ENCODE assay signal across 16 cellular contexts in the genomic region with DNA sequence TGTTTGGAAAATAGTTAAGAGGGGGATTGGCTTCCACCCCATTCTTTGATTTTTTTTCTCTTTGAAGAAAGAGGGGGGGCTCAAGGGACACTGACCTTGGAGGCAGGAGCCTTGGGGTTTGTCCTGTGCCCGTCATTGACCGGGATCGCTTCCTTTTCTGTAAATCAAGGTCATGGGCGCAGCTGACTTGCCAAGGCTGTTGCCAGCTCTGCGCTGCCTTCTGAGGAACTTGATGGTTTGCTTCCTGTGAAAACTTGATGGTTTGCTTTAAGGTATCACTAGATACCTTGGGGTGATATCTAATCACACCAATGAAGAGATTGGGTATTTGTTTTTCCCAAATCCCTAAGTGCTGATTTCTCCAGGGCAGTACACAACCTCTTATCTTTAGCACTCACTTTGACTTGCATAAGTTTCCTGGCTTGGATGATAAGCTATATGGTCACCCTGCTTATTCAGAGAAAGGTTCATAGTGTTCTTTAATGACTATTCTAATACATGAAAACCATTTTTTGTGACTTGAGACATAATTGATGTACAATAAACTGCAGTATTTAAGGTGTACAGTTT. TPM values are rescaled to one million over a fixed set of nuclear protein-coding genes. Genes with fewer than 3 reads are reported as not detected.
DNase-seq lines count a peak whose midpoint lies in the region; ATAC-seq and TF ChIP-seq lines count a peak whose summit lies in the region.
"Had no signal": no experiment of that assay in that cellular context is flagged by ENCODE, and none has a peak within 500 bp of the region (broad histone marks: within the 10 kb centered on the region; RNA-seq: fewer than 3 reads in every experiment).

No MANE protein-coding gene starts in this region.

- H3K4me1 ChIP-seq in hepatocyte (ENCODE audit: insufficient read depth) (peaks cover 11% of the 10 kb centered on the region), testis (peaks cover 20% of the 10 kb centered on the region)

- peaks cover 81% of the 10 kb centered on the region for H3K4me1 Mint-ChIP-seq in activated T-cell treated with anti-CD3 and anti-CD28 coated beads, Interleukin-2, amount 50 U/mL, for 4 hours (ENCODE audit: low read depth)
- H3K4me1 Mint-ChIP-seq in activated CD4-positive, alpha-beta memory T cell treated with anti-CD3 and anti-CD28 coated beads, Interleukin-2, amount 10 ng/mL, durations not matched to agents 7 days and 5 days = peaks cover 63% of the 10 kb centered on the region
- H3K4me1 Mint-ChIP-seq: nephron progenitor cell had no signal

- H3K27ac ChIP-seq in hepatocyte (peak overlapping the region; percentile 41), testis (peak overlapping the region; percentile 36 to 48)
- H3K27ac ChIP-seq: upper lobe of right lung had no signal

- no peak overlapping the region for H3K4me3 ChIP-seq in hepatocyte
- no peak overlapping the region for H3K4me3 ChIP-seq in testis
- H3K4me3 ChIP-seq: smooth muscle cell, upper lobe of right lung had no signal

- TF ChIP-seq CTCF in hepatocyte (IDR thresholded peaks at IDR 0.05; ENCODE audit: poor library complexity) (no peak), testis (IDR thresholded peaks at IDR 0.05) (no peak)

- peaks cover 23% of the 10 kb centered on the region for H3K36me3 Mint-ChIP-seq in activated T-cell treated with anti-CD3 and anti-CD28 coated beads, Interleukin-2, amount 50 U/mL, for 4 hours (ENCODE audit: insufficient read depth)
- peaks cover 52% of the 10 kb centered on the region for H3K36me3 Mint-ChIP-seq in activated CD4-positive, alpha-beta memory T cell treated with anti-CD3 and anti-CD28 coated beads, Interleukin-2, amount 10 ng/mL, durations not matched to agents 7 days and 5 days (ENCODE audit: low read depth)

- no peak for TF ChIP-seq POLR2A in testis (IDR thresholded peaks at IDR 0.05)

- peak overlapping the region; percentile 37 for H3K4me3 Mint-ChIP-seq in activated T-cell treated with anti-CD3 and anti-CD28 coated beads, Interleukin-2, amount 50 U/mL, for 4 hours
- H3K4me3 Mint-ChIP-seq in activated CD4-positive, alpha-beta memory T cell treated with anti-CD3 and anti-CD28 coated beads, Interleukin-2, amount 10 ng/mL, durations not matched to agents 7 days and 5 days = no peak overlapping the region
- H3K4me3 Mint-ChIP-seq: nephron progenitor cell had no signal

- peaks cover 9% of the 10 kb centered on the region for H3K79me2 ChIP-seq in hepatocyte

- POLR2A ChIA-PET in activated CD4-positive, alpha-beta memory T cell treated with anti-CD3 and anti-CD28 coated beads, Interleukin-2, amount 10 ng/mL, durations not matched to agents 7 days and 5 days (lab: Charles Lee) = interaction anchor here (1.0 to 1.9 kb wide), 3 partner anchors 9 to 33 kb away, joined by 4 to 13 read pairs (median 6); no protein-coding TSS in a partner anchor

- intact Hi-C loops in testis (cut with DNase I; ENCODE audit: low total_unique reads) = no loop called here

- no peaks in the 10 kb centered on the region for H3K9me2 ChIP-seq in hepatocyte (replicated peaks; ENCODE audit: insufficient read depth)

- CTCF ChIA-PET in activated CD4-positive, alpha-beta memory T cell treated with anti-CD3 and anti-CD28 coated beads, Interleukin-2, amount 10 ng/mL, durations not matched to agents 7 days and 5 days (lab: Charles Lee) = interaction anchor here (0.7 to 2.3 kb wide), 5 partner anchors 9 to 363 kb away, joined by 4 to 9 read pairs (median 5); no protein-coding TSS in a partner anchor

- WGBS in hepatocyte (ENCODE audit: low lambda C conversion rate, missing lambda C conversion rate) = 83% methylated on average over 5 of the region's 5 CpGs
- WGBS in testis, 2 donors = 38 to 47% methylated on average over 5 of the region's 5 CpGs

- H3K36me3 ChIP-seq in hepatocyte (replicated peaks; ENCODE audit: insufficient read depth, low read depth) (no peaks in the 10 kb centered on the region), testis (ENCODE audit: low read depth, missing control alignments) (no peaks in the 10 kb centered on the region)
- H3K36me3 ChIP-seq: upper lobe of right lung had no signal

- no peak for ATAC-seq in activated T-cell treated with anti-CD3 and anti-CD28 coated beads, Interleukin-2, amount 50 U/mL, for 4 hours
- ATAC-seq in HG03045 (IDR thresholded peaks at IDR 0.05; ENCODE audit: unreplicated experiment) = no peak

- no peaks in the 10 kb centered on the region for H4K20me1 ChIP-seq in hepatocyte (ENCODE audit: insufficient read depth, poor library complexity, severe bottlenecking)

- H3K9me3 ChIP-seq in hepatocyte (ENCODE audit: low read depth) (peaks cover 3% of the 10 kb centered on the region), testis (no peaks in the 10 kb centered on the region)
- H3K9me3 ChIP-seq: upper lobe of right lung had no signal

- DNase-seq in activated T-cell treated with anti-CD3 and anti-CD28 coated beads, Interleukin-2, amount 50 U/mL, for 4 hours = no peak
- DNase-seq in activated T-cell treated with anti-CD3 and anti-CD28 coated beads, Interleukin-2, amount 50 U/mL, for 1 hour = no peak
- no peak for DNase-seq in activated CD4-positive, alpha-beta memory T cell treated with anti-CD3 and anti-CD28 coated beads, Interleukin-2, amount 10 ng/mL, durations not matched to agents 7 days and 5 days
- no peak for DNase-seq in hepatocyte (ENCODE audit: low spot score)
- peak; percentile 58 for DNase-seq in testis
- DNase-seq in NCI-H524 (lab: John Stamatoyannopoulos, UW) = no peak
- no peak for DNase-seq in effector CD8-positive, alpha-beta T cell (lab: John Stamatoyannopoulos, UW)
- DNase-seq: activated CD4-positive, CD25-positive, alpha-beta regulatory T cell; activated naive CD4-positive, alpha-beta T cell treated with anti-CD3 and anti-CD28 coated beads, Interleukin-2, amount 50 U/mL, for 16 hours; DMS79 treated with DMSO at 0.1 percent for 48 hours; MV-4-11; NCI-H2171 treated with DMSO at 0.1 percent for 48 hours; nephron progenitor cell; upper lobe of right lung had no signal

- no peaks in the 10 kb centered on the region for H3K27me3 Mint-ChIP-seq in activated T-cell treated with anti-CD3 and anti-CD28 coated beads, Interleukin-2, amount 50 U/mL, for 4 hours (ENCODE audit: low read depth)
- H3K27me3 Mint-ChIP-seq in activated CD4-positive, alpha-beta memory T cell treated with anti-CD3 and anti-CD28 coated beads, Interleukin-2, amount 10 ng/mL, durations not matched to agents 7 days and 5 days = no peaks in the 10 kb centered on the region

- peak overlapping the region; percentile 72 for H3K27ac Mint-ChIP-seq in activated CD4-positive, alpha-beta memory T cell treated with anti-CD3 and anti-CD28 coated beads, Interleukin-2, amount 10 ng/mL, durations not matched to agents 7 days and 5 days
- H3K27ac Mint-ChIP-seq: nephron progenitor cell had no signal

- peaks cover 10% of the 10 kb centered on the region for H3K9me3 Mint-ChIP-seq in activated T-cell treated with anti-CD3 and anti-CD28 coated beads, Interleukin-2, amount 50 U/mL, for 4 hours
- peaks cover 18% of the 10 kb centered on the region for H3K9me3 Mint-ChIP-seq in activated CD4-positive, alpha-beta memory T cell treated with anti-CD3 and anti-CD28 coated beads, Interleukin-2, amount 10 ng/mL, durations not matched to agents 7 days and 5 days

- no peak overlapping the region for H2AFZ ChIP-seq in hepatocyte

- H3K27me3 ChIP-seq in hepatocyte (no peaks in the 10 kb centered on the region), testis (no peaks in the 10 kb centered on the region)
- H3K27me3 ChIP-seq: upper lobe of right lung had no signal

- H3K4me2 ChIP-seq in hepatocyte = peak overlapping the region; percentile 13
- H3K4me2 ChIP-seq: smooth muscle cell had no signal

RNA-seq across cellular contexts. Expression of gene DGKD, which starts 56.0 kb away (rescaled TPM):
- total RNA-seq in activated T-cell treated with anti-CD3 and anti-CD28 coated beads, Interleukin-2, amount 50 U/mL, for 4 hours = 10 to 100 TPM; 38.8 to 44.9 (median 39.3) TPM
- 10 to 100 TPM; 77.8 to 78.3 TPM for total RNA-seq in activated CD4-positive, alpha-beta memory T cell treated with anti-CD3 and anti-CD28 coated beads, Interleukin-2, amount 10 ng/mL, durations not matched to agents 7 days and 5 days
- total RNA-seq in hepatocyte = 14.2 and 15.2 TPM in 2 replicates
- 13.6 and 14.3 TPM in 2 replicates for polyA plus RNA-seq in hepatocyte
- total RNA-seq in testis = 10 to 100 TPM; 65.1 to 80.1 TPM
- 66.7 TPM for polyA plus RNA-seq in testis (ENCODE audit: insufficient read depth, low read depth, low replicate concordance)
